18 cellular contexts compared by ENCODE assay signal in the genomic region with DNA sequence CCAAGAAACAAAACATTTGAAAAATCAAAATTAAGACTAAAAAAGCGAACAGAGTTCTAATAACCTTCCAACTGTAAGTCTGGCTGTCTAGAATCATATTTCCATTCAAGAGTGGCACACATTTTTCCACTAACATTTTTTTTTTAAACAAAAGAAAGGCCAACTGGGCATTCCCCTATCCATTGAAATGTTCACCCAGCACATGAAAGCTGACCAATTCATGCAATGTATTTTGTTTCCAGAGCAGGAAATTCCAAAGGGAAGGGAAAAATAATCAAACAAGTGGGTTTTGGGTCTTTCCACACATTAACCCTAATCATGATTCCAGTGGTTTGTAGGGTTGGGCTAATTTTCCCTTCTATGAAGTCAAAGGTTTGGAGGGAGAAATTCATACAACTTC.
"Had no signal": no experiment of that assay in that cellular context is flagged by ENCODE, and none has a peak within 500 bp of the region (broad histone marks: within the 10 kb centered on the region; RNA-seq: fewer than 3 reads in every experiment).

No MANE protein-coding gene starts in this region.

- H3K27ac ChIP-seq: KMS-11, SJSA1 had no signal

- H3K36me3 ChIP-seq: SJSA1 had no signal

- H3K27me3 ChIP-seq: SJSA1 had no signal

- H3K4me3 ChIP-seq: K562, SJSA1 had no signal

- H3K27ac Mint-ChIP-seq: IgD-negative memory B cell had no signal

- ATAC-seq: K562 had no signal

- H3K4me2 ChIP-seq: KMS-11 had no signal

- DNase-seq: Kasumi-1, MM.1S, NCI-H1436, NCI-H2029, NCI-H2081 treated with DMSO at 0.1 percent for 48 hours, NCI-H2171, NCI-H226, NCI-H510A, NCI-H524 treated with DMSO at 0.1 percent for 48 hours, NCI-H69, NCI-H774, Right ventricle myocardium superior, SIG-M5, SK-N-SH had no signal

- H3K4me3 Mint-ChIP-seq: IgD-negative memory B cell had no signal

- H3K9me3 ChIP-seq: SJSA1, SK-N-SH had no signal

- H3K9ac ChIP-seq: KMS-11, SK-N-SH had no signal
